In the genomic region with DNA sequence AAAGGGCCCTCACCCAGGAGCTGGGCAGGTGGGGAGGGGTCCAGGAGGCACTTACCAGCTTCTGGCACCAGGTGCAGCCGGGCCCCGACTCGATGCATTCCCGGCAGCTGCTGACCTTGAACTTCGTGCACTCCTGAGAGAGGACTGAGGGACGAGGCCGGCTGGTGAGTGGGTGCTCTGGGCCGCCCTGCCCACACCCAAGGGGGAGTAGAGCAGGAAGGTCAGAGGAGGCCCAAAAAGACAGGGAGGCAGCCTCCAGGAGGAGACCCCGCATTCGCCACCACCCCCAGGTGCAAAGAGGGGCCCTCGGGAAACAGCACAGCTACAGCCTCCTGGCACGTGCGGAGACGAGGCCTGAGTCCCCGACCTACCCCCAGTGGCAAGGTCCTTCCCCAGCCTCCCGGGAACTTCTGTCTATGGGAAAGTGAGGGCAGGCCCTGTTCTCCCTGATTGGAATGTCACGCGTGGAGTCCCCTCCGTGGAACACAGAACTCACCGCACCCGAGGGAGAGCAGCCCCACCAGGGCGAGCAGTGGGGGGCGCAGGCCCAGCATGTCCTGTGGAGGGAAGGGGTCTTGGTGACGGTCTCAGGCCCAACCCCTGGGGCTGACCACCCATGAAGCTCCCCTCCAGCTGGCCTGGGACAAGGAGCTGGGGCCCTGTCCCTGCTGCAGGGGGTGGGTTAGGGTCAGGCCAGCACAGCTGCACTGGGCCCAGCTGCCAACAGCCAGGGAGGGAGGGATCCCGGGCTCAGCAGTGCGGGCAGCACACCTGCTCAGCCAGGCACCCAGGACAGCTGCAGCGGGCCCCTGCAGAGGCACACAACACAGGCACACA, we compare ENCODE assay signal across 11 cellular contexts. TPM values are rescaled to one million over a fixed set of nuclear protein-coding genes. Genes with fewer than 3 reads are reported as not detected.
DNase-seq lines count a peak whose midpoint lies in the region; ATAC-seq and TF ChIP-seq lines count a peak whose summit lies in the region.
"Had no signal": no experiment of that assay in that cellular context is flagged by ENCODE, and none has a peak within 500 bp of the region (broad histone marks: within the 10 kb centered on the region; RNA-seq: fewer than 3 reads in every experiment).

No MANE protein-coding gene starts in this region.

- no peaks in the 10 kb centered on the region for H4K20me1 ChIP-seq in PC-3 (ENCODE audit: low read length)

- H3K9me3 Mint-ChIP-seq in activated T-cell treated with anti-CD3 and anti-CD28 coated beads, Interleukin-2, amount 50 U/mL, for 4 hours, result no peaks in the 10 kb centered on the region
- no peaks in the 10 kb centered on the region for H3K9me3 Mint-ChIP-seq in central memory CD8-positive, alpha-beta T cell
- H3K9me3 Mint-ChIP-seq in stimulated activated effector memory CD8-positive, alpha-beta T cell treated with anti-CD3 and anti-CD28 coated beads, Interleukin-12 subunit alpha, Interleukin-12 subunit beta, amount 100 ng/mL, for 72 hours, result no peaks in the 10 kb centered on the region
- H3K9me3 Mint-ChIP-seq: neural progenitor cell had no signal

- no peak for ATAC-seq in activated T-cell treated with anti-CD3 and anti-CD28 coated beads, Interleukin-2, amount 50 U/mL, for 4 hours
- ATAC-seq in PC-3, result no peak
- no peak for ATAC-seq in central memory CD8-positive, alpha-beta T cell (replicated peaks; ENCODE audit: extremely low read depth, poor library complexity, severe bottlenecking)
- no peak for ATAC-seq in stimulated activated effector memory CD8-positive, alpha-beta T cell treated with anti-CD3 and anti-CD28 coated beads, Interleukin-12 subunit alpha, Interleukin-12 subunit beta, amount 100 ng/mL, for 72 hours
- ATAC-seq in HG03135 (IDR thresholded peaks at IDR 0.05; ENCODE audit: unreplicated experiment), result no peak
- no peak for ATAC-seq in HG03439 (IDR thresholded peaks at IDR 0.05; ENCODE audit: unreplicated experiment)

- peaks cover 53% of the 10 kb centered on the region for H3K4me1 ChIP-seq in PC-3 (ENCODE audit: insufficient read depth, low read length)

- CTCF ChIA-PET in PC-3 (lab: Charles Lee), result interaction anchor here (0.6 kb wide), 1 partner anchor 109 kb away, joined by 3 read pairs; no protein-coding TSS in a partner anchor

- H2AFZ ChIP-seq in PC-3 (ENCODE audit: low read length), result no peak overlapping the region
- H2AFZ ChIP-seq: neural progenitor cell had no signal

- no peaks in the 10 kb centered on the region for H3K9me2 ChIP-seq in PC-3 (replicated peaks; ENCODE audit: low read length)

- H3K27ac ChIP-seq in PC-3 (ENCODE audit: low read length), result peak overlapping the region; percentile 76
- H3K27ac ChIP-seq: gastrocnemius medialis, neural progenitor cell had no signal

- H3K4me2 ChIP-seq in PC-3 (ENCODE audit: low read length), result peak overlapping the region; percentile 50
- H3K4me2 ChIP-seq: neural progenitor cell had no signal

- no peaks in the 10 kb centered on the region for H3K36me3 ChIP-seq in PC-3 (ENCODE audit: low read depth, low read length)
- H3K36me3 ChIP-seq: gastrocnemius medialis, neural progenitor cell had no signal

- H3K9ac ChIP-seq in PC-3 (ENCODE audit: low read length), result no peak overlapping the region
- H3K9ac ChIP-seq: neural progenitor cell had no signal

- no peak for TF ChIP-seq CTCF in PC-3 (conservative IDR thresholded peaks at IDR 0.05; ENCODE audit: low read depth, low read length)

- DNase-seq in activated T-cell treated with anti-CD3 and anti-CD28 coated beads, Interleukin-2, amount 50 U/mL, for 4 hours, result no peak
- DNase-seq in activated T-cell treated with anti-CD3 and anti-CD28 coated beads for 4 hours (no peak), PC-3 (no peak), NCI-H226 (no peak)
- no peak for DNase-seq in central memory CD8-positive, alpha-beta T cell (ENCODE audit: low spot score in 2 of 2)
- no peak for DNase-seq in stimulated activated effector memory CD8-positive, alpha-beta T cell treated with anti-CD3 and anti-CD28 coated beads, Interleukin-12 subunit alpha, Interleukin-12 subunit beta, amount 100 ng/mL, for 72 hours (ENCODE audit: low spot score in 2 of 2)
- DNase-seq: NCI-H524 had no signal

- H3K4me1 Mint-ChIP-seq in activated T-cell treated with anti-CD3 and anti-CD28 coated beads, Interleukin-2, amount 50 U/mL, for 4 hours (ENCODE audit: low read depth), result peaks cover 69% of the 10 kb centered on the region
- peaks cover 62% of the 10 kb centered on the region for H3K4me1 Mint-ChIP-seq in central memory CD8-positive, alpha-beta T cell
- peaks cover 74% of the 10 kb centered on the region for H3K4me1 Mint-ChIP-seq in stimulated activated effector memory CD8-positive, alpha-beta T cell treated with anti-CD3 and anti-CD28 coated beads, Interleukin-12 subunit alpha, Interleukin-12 subunit beta, amount 100 ng/mL, for 72 hours

- peaks cover 12% of the 10 kb centered on the region for H3K79me2 ChIP-seq in PC-3 (ENCODE audit: low read length)

- H3K4me3 ChIP-seq in PC-3 (ENCODE audit: low read length), result no peak overlapping the region
- H3K4me3 ChIP-seq: gastrocnemius medialis, neural progenitor cell had no signal

- peaks cover 12% of the 10 kb centered on the region for H3K36me3 Mint-ChIP-seq in activated T-cell treated with anti-CD3 and anti-CD28 coated beads, Interleukin-2, amount 50 U/mL, for 4 hours (ENCODE audit: insufficient read depth)
- peaks cover 41% of the 10 kb centered on the region for H3K36me3 Mint-ChIP-seq in central memory CD8-positive, alpha-beta T cell (ENCODE audit: insufficient read depth)
- peaks cover 93% of the 10 kb centered on the region for H3K36me3 Mint-ChIP-seq in stimulated activated effector memory CD8-positive, alpha-beta T cell treated with anti-CD3 and anti-CD28 coated beads, Interleukin-12 subunit alpha, Interleukin-12 subunit beta, amount 100 ng/mL, for 72 hours
- H3K36me3 Mint-ChIP-seq: neural progenitor cell had no signal

- no peaks in the 10 kb centered on the region for H3K27me3 Mint-ChIP-seq in activated T-cell treated with anti-CD3 and anti-CD28 coated beads, Interleukin-2, amount 50 U/mL, for 4 hours (ENCODE audit: low read depth)
- H3K27me3 Mint-ChIP-seq in central memory CD8-positive, alpha-beta T cell, result no peaks in the 10 kb centered on the region

- H3K4me3 Mint-ChIP-seq in activated T-cell treated with anti-CD3 and anti-CD28 coated beads, Interleukin-2, amount 50 U/mL, for 4 hours, result peak overlapping the region; percentile 65
- peak overlapping the region; percentile 73 for H3K4me3 Mint-ChIP-seq in central memory CD8-positive, alpha-beta T cell
- H3K4me3 Mint-ChIP-seq in stimulated activated effector memory CD8-positive, alpha-beta T cell treated with anti-CD3 and anti-CD28 coated beads, Interleukin-12 subunit alpha, Interleukin-12 subunit beta, amount 100 ng/mL, for 72 hours, result peak overlapping the region; percentile 98
- H3K4me3 Mint-ChIP-seq: neural progenitor cell had no signal

- POLR2A ChIA-PET in PC-3 (lab: Charles Lee; ENCODE audit: unreplicated experiment), result no interaction called here

- H3K9me3 ChIP-seq in PC-3 (ENCODE audit: low read length), result no peaks in the 10 kb centered on the region
- H3K9me3 ChIP-seq: gastrocnemius medialis had no signal

- no peaks in the 10 kb centered on the region for H3K27me3 ChIP-seq in PC-3 (ENCODE audit: low read length)
- H3K27me3 ChIP-seq: neural progenitor cell had no signal

- intact Hi-C loops in PC-3 (cut with micrococcal nuclease), result loop anchor here (1.0 to 5.0 kb wide), 2 partner anchors 33 to 110 kb away; no protein-coding TSS in a partner anchor

- H3F3A ChIP-seq in PC-3 (ENCODE audit: low read length, unreplicated experiment), result peaks cover 5% of the 10 kb centered on the region

- H3K27ac Mint-ChIP-seq in central memory CD8-positive, alpha-beta T cell (ENCODE audit: low read depth), result peak overlapping the region; percentile 90
- peak overlapping the region; percentile 94 for H3K27ac Mint-ChIP-seq in stimulated activated effector memory CD8-positive, alpha-beta T cell treated with anti-CD3 and anti-CD28 coated beads, Interleukin-12 subunit alpha, Interleukin-12 subunit beta, amount 100 ng/mL, for 72 hours
- H3K27ac Mint-ChIP-seq: neural progenitor cell had no signal

- no TSS peak for BruUV-seq in PC-3 (replicated peaks; lab: Mats Ljungman, UMichigan)

RNA-seq across cellular contexts. Expression of a gene that starts 10.3 kb away (rescaled TPM):
- total RNA-seq in activated T-cell treated with anti-CD3 and anti-CD28 coated beads, Interleukin-2, amount 50 U/mL, for 4 hours, result 100 to 1,000 TPM; 175 to 195 (median 180) TPM
- total RNA-seq in PC-3 (2014; rRNA removed), result 45.1 and 45.7 TPM in 2 replicates

RNA-seq across cellular contexts. Expression of a gene that starts 29.4 kb away (rescaled TPM):
- 100 to 1,000 TPM; 100 to 130 (median 126) TPM for total RNA-seq in activated T-cell treated with anti-CD3 and anti-CD28 coated beads, Interleukin-2, amount 50 U/mL, for 4 hours
- total RNA-seq in PC-3 (2014; rRNA removed), result 80.1 and 94.9 TPM in 2 replicates

RNA-seq across cellular contexts. Expression of a gene that starts 37.0 kb away (rescaled TPM):
- 10 to 100 TPM; 33.8 to 37.6 (median 34.6) TPM for total RNA-seq in activated T-cell treated with anti-CD3 and anti-CD28 coated beads, Interleukin-2, amount 50 U/mL, for 4 hours
- total RNA-seq in PC-3 (2014; rRNA removed), result 330 and 455 TPM in 2 replicates
